In the genomic region with DNA sequence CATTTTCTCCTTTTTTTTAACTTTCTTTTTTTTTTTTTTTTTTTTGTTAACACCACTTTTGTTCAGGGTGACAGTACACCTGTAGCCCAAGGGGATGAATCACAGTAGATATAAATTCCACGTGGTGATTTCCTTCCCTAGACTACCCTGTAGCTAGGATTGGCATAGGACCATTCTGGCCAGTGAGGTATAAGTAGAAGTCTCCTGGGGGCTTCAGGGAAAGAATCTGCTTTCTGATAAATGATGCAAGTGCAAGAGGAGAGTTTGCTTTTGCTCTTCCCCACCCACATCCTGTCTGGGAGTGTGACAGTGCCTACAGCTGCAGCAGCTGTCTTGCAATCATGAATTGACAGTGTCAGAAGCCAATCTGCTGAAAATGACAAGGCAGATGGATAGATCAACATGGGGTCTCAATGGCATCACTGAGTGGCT, we compare ENCODE assay signal across 8 cellular contexts.
DNase-seq lines count a peak whose midpoint lies in the region; ATAC-seq and TF ChIP-seq lines count a peak whose summit lies in the region.

No MANE protein-coding gene starts in this region.

- peaks cover 8% of the 10 kb centered on the region for H3K27me3 Mint-ChIP-seq in mesothelial cell of epicardium (ENCODE audit: low read depth)

- peak; percentile 11 for DNase-seq in NCI-H345 treated with DMSO at 0.1 percent for 48 hours (lab: John Stamatoyannopoulos, UW; ENCODE audit: unreplicated experiment)
- DNase-seq in activated T-cell treated with anti-CD3 and anti-CD28 coated beads for 48 hours (ENCODE audit: low read depth): peak; percentile 57
- peak in 3 of 4 experiments; percentile 42 to 55 (median 43) for DNase-seq in stimulated activated CD4-positive, alpha-beta T cell treated with anti-CD3 and anti-CD28 coated beads, Interleukin-1b, Interleukin-23, amount 100 ng/mL, for 24 hours (ENCODE audit: low read depth in 4 of 4, low spot score in 1 of 4)
- no peak for DNase-seq in erythroblast (lab: John Stamatoyannopoulos, UW)
- no peak for DNase-seq in mesothelial cell of epicardium (ENCODE audit: low spot score in 2 of 2, unreplicated experiment in 2 of 2)
- DNase-seq in NCI-H187 (lab: John Stamatoyannopoulos, UW): no peak

- H3K4me1 Mint-ChIP-seq in mesothelial cell of epicardium: no peaks in the 10 kb centered on the region

- no peak for TF ChIP-seq POLR2A in erythroblast (IDR thresholded peaks at IDR 0.05; ENCODE audit: low read length)

- no peak overlapping the region for H3K4me3 Mint-ChIP-seq in mesothelial cell of epicardium

- peak; percentile 88 for ATAC-seq in GM18867 (IDR thresholded peaks at IDR 0.05; ENCODE audit: unreplicated experiment)
- ATAC-seq in HG02840 (IDR thresholded peaks at IDR 0.05; ENCODE audit: low FRiP score, unreplicated experiment): peak; percentile 91

- TF ChIP-seq CTCF in mesothelial cell of epicardium (IDR thresholded peaks at IDR 0.05; ENCODE audit: unreplicated experiment): no peak

- H3K9me3 Mint-ChIP-seq in mesothelial cell of epicardium: no peaks in the 10 kb centered on the region

- no peak overlapping the region for H3K27ac Mint-ChIP-seq in mesothelial cell of epicardium

- no peaks in the 10 kb centered on the region for H3K36me3 Mint-ChIP-seq in mesothelial cell of epicardium

Comparison
In these comparisons a context has a peak if more than half of its experiments do, and no peak if none do; other contexts are left out.
1. DNase-seq: peak in NCI-H345 treated with DMSO at 0.1 percent for 48 hours (single experiment), activated T-cell treated with anti-CD3 and anti-CD28 coated beads for 48 hours (single experiment) and stimulated activated CD4-positive, alpha-beta T cell treated with anti-CD3 and anti-CD28 coated beads, Interleukin-1b, Interleukin-23, amount 100 ng/mL, for 24 hours (3 of 4); none in erythroblast (0 of 2), mesothelial cell of epicardium (0 of 2) and NCI-H187 (0 of 2).